Comparison of ENCODE assay signal across 29 cellular contexts in the genomic region with DNA sequence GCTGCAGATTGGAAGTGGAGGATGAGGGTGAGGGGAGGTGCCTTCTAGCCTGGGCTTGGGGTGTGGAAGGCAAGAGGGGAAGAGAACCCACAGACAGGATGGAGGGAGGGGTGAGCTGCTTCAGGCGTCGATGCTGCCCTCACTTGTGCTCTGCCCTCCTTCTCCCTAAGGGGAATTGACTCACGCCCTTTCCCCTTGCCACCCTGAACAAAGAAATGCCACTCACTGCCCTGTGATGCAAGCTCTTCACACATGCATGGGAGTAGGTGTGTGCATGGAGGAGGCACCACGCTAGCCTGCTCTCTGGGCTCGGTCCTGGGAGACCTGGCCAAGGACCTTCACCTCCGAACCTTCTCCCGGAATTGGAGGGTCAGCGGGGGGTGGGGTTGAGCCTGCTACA. TPM values are rescaled to one million over a fixed set of nuclear protein-coding genes. Genes with fewer than 3 reads are reported as not detected.
DNase-seq lines count a peak whose midpoint lies in the region; ATAC-seq and TF ChIP-seq lines count a peak whose summit lies in the region.
"Had no signal": no experiment of that assay in that cellular context is flagged by ENCODE, and none has a peak within 500 bp of the region (broad histone marks: within the 10 kb centered on the region; RNA-seq: fewer than 3 reads in every experiment).

No MANE protein-coding gene starts in this region.

- no peaks in the 10 kb centered on the region for H4K20me1 ChIP-seq in HCT116 (ENCODE audit: insufficient read depth)

- no peaks in the 10 kb centered on the region for H3K9me3 ChIP-seq in HCT116 (ENCODE audit: control insufficient read depth in 1 of 2, insufficient read depth in 1 of 2, low read depth in 1 of 2, low read length in 2 of 2)

- CTCF ChIA-PET in HCT116 (lab: Charles Lee), result interaction anchor here (0.6 to 5.9 kb wide), 3 partner anchors 141 to 155 kb away, joined by 3 to 43 read pairs (median 21); no protein-coding TSS in a partner anchor
- CTCF ChIA-PET in RWPE1 (lab: Yijun Ruan, JAX), result interaction anchor here (3.7 kb wide), 1 partner anchor 155 kb away, joined by 13 read pairs; no protein-coding TSS in a partner anchor

- no peak for TF ChIP-seq RAD21 in HCT116 (IDR thresholded peaks at IDR 0.05; ENCODE audit: low read depth)

- H3K9ac ChIP-seq in HCT116 (ENCODE audit: low read length), result 0 out of 2 replicates have a peak overlapping the region, but pooled peaks have one; percentile 18
- H3K9ac ChIP-seq: parathyroid adenoma had no signal

- H3K4me2 ChIP-seq in HCT116 (ENCODE audit: low read length), result peak overlapping the region; percentile 81
- H3K4me2 ChIP-seq: smooth muscle cell had no signal

- H3K27me3 ChIP-seq in HCT116 (ENCODE audit: insufficient read depth, low read length), result peaks cover 4% of the 10 kb centered on the region; the same call in 1 of the 2 replicates
- H3K27me3 ChIP-seq: brain microvascular endothelial cell had no signal

- no TSS peak for BruUV-seq in HCT116 (replicated peaks; lab: Mats Ljungman, UMichigan)

- no peak for TF ChIP-seq CTCF in HCT116 (IDR thresholded peaks at IDR 0.05 in 2 of 3, conservative IDR thresholded peaks at IDR 0.05 in 1 of 3; ENCODE audit: borderline replicate concordance in 1 of 3, insufficient read depth in 1 of 3, low read depth in 2 of 3, low read length in 2 of 3)
- TF ChIP-seq CTCF in RWPE1 (conservative IDR thresholded peaks at IDR 0.05; ENCODE audit: low read depth), result no peak

- no peaks in the 10 kb centered on the region for H3K9me2 ChIP-seq in HCT116 (ENCODE audit: insufficient read depth)

- intact Hi-C loops in HCT116 (cut with micrococcal nuclease), result loop anchor here (2.0 kb wide), 1 partner anchor 145 kb away; no protein-coding TSS in a partner anchor

- ATAC-seq in HCT116 (no peak), GM21786 (IDR thresholded peaks at IDR 0.05; ENCODE audit: unreplicated experiment) (no peak)
- ATAC-seq: activated CD8-positive, alpha-beta T cell treated with anti-CD3 and anti-CD28 coated beads for 36 hours; right cardiac atrium; stimulated activated naive CD8-positive, alpha-beta T cell treated with anti-CD3 and anti-CD28 coated beads, Interleukin-15, Interleukin-2, amounts not matched to agents 100 U/mL and 50 U/mL, for 24 hours had no signal

- no peaks in the 10 kb centered on the region for H3K36me3 ChIP-seq in HCT116 (ENCODE audit: control insufficient read depth in 1 of 2, insufficient read depth in 2 of 2, low read length in 2 of 2)
- H3K36me3 ChIP-seq: brain microvascular endothelial cell had no signal

- RAD21 ChIA-PET in HCT116 (lab: Charles Lee; ENCODE audit: low non-redundant PET in 1 of 2, low total read pairs in 2 of 2, uncharacterized antibody in 2 of 2, unreplicated experiment in 2 of 2), result no interaction called here

- H3K4me1 ChIP-seq in HCT116 (ENCODE audit: control insufficient read depth in 1 of 2, insufficient read depth in 2 of 2, low read length in 2 of 2), result peaks cover 33 to 45% of the 10 kb centered on the region in 2 experiments
- H3K4me1 ChIP-seq: parathyroid adenoma had no signal

- POLR2A ChIA-PET in HCT116 (lab: Charles Lee), result no interaction called here
- POLR2A ChIA-PET in RWPE1 (lab: Yijun Ruan, JAX; ENCODE audit: low non-redundant PET), result no interaction called here

- H3K27ac ChIP-seq in HCT116 (ENCODE audit: low read depth, low read length) (no peak overlapping the region), RWPE1 (peak overlapping the region; percentile 89)
- H3K27ac ChIP-seq: 22Rv1, brain microvascular endothelial cell, parathyroid adenoma had no signal

- no peaks in the 10 kb centered on the region for H3K79me2 ChIP-seq in HCT116 (ENCODE audit: insufficient read depth, low read length)
- H3K79me2 ChIP-seq: parathyroid adenoma had no signal

- H2AFZ ChIP-seq in HCT116 (ENCODE audit: low read depth, low read length, poor library complexity, severe bottlenecking), result no peak overlapping the region
- H2AFZ ChIP-seq: parathyroid adenoma, PC-9 had no signal

- no peak overlapping the region for H3K4me3 ChIP-seq in HCT116 (replicated peaks in 1 of 2; ENCODE audit: low read depth in 1 of 2, low read length in 2 of 2)
- H3K4me3 ChIP-seq: PC-9, smooth muscle cell had no signal

- DNase-seq in DMS53 (lab: John Stamatoyannopoulos, UW) (peak; percentile 87), DMS53 treated with DMSO at 0.1 percent for 48 hours (lab: John Stamatoyannopoulos, UW; ENCODE audit: unreplicated experiment) (no peak), HCT116 (ENCODE audit: low read depth, low spot score) (no peak), RWPE1 (ENCODE audit: low spot score) (peak; percentile 69), kidney tubule cell (ENCODE audit: low spot score) (peak; percentile 17), SKM-1 treated with dmso at 0.1 percent for 144 hours (lab: John Stamatoyannopoulos, UW; ENCODE audit: unreplicated experiment) (no peak), NCI-H345 (lab: John Stamatoyannopoulos, UW) (no peak)
- DNase-seq: activated CD8-positive, alpha-beta memory T cell treated with anti-CD3 and anti-CD28 coated beads, Interleukin-2, amount 50 U/mL, for 48 hours; activated CD8-positive, alpha-beta T cell treated with anti-CD3 and anti-CD28 coated beads for 36 hours; amygdala; brain microvascular endothelial cell; CD4-positive, CD25-positive, alpha-beta regulatory T cell; hippocampal formation; KG1; mesenchymal stem cell; NCI-H1436; NCI-H2171; NCI-H510A treated with DMSO at 0.1 percent for 48 hours; right cardiac atrium; SIG-M5; stimulated activated naive CD8-positive, alpha-beta T cell treated with anti-CD3 and anti-CD28 coated beads, Interleukin-15, Interleukin-2, amounts not matched to agents 100 U/mL and 50 U/mL, for 24 hours had no signal

- no peak for TF ChIP-seq POLR2A in HCT116 (IDR thresholded peaks at IDR 0.05; ENCODE audit: borderline replicate concordance, extremely low read depth, insufficient read depth, insufficient read length)

TF ChIP-seq in HCT116, 20 proteins besides CTCF, POLR2A, EP300 and RAD21:
- TF ChIP-seq SRF (IDR thresholded peaks at IDR 0.05; ENCODE audit: low read depth) (no peak), CBX3 (IDR thresholded peaks at IDR 0.05; ENCODE audit: low read depth) (no peak), SP1 (IDR thresholded peaks at IDR 0.05; ENCODE audit: low read depth) (no peak), ZNF274 (IDR thresholded peaks at IDR 0.05; ENCODE audit: low read depth, low read length) (no peak), ZFX (IDR thresholded peaks at IDR 0.05) (no peak), ELF1 (IDR thresholded peaks at IDR 0.05; ENCODE audit: borderline replicate concordance, low read depth) (no peak), EGR1 (IDR thresholded peaks at IDR 0.05; ENCODE audit: low read depth) (no peak), SIN3A (IDR thresholded peaks at IDR 0.05; ENCODE audit: low read depth) (no peak), EZH2phosphoT487 (IDR thresholded peaks at IDR 0.05; ENCODE audit: borderline replicate concordance) (no peak), CEBPB (IDR thresholded peaks at IDR 0.05; ENCODE audit: low read depth) (no peak), FOSL1 (IDR thresholded peaks at IDR 0.05; ENCODE audit: low read depth) (no peak), JUND (IDR thresholded peaks at IDR 0.05) (no peak)
- TF ChIP-seq, protein P1, sequence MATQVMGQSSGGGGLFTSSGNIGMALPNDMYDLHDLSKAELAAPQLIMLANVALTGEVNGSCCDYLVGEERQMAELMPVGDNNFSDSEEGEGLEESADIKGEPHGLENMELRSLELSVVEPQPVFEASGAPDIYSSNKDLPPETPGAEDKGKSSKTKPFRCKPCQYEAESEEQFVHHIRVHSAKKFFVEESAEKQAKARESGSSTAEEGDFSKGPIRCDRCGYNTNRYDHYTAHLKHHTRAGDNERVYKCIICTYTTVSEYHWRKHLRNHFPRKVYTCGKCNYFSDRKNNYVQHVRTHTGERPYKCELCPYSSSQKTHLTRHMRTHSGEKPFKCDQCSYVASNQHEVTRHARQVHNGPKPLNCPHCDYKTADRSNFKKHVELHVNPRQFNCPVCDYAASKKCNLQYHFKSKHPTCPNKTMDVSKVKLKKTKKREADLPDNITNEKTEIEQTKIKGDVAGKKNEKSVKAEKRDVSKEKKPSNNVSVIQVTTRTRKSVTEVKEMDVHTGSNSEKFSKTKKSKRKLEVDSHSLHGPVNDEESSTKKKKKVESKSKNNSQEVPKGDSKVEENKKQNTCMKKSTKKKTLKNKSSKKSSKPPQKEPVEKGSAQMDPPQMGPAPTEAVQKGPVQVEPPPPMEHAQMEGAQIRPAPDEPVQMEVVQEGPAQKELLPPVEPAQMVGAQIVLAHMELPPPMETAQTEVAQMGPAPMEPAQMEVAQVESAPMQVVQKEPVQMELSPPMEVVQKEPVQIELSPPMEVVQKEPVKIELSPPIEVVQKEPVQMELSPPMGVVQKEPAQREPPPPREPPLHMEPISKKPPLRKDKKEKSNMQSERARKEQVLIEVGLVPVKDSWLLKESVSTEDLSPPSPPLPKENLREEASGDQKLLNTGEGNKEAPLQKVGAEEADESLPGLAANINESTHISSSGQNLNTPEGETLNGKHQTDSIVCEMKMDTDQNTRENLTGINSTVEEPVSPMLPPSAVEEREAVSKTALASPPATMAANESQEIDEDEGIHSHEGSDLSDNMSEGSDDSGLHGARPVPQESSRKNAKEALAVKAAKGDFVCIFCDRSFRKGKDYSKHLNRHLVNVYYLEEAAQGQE (IDR thresholded peaks at IDR 0.05; ENCODE audit: low read depth), result no peak
- TF ChIP-seq, protein P2, sequence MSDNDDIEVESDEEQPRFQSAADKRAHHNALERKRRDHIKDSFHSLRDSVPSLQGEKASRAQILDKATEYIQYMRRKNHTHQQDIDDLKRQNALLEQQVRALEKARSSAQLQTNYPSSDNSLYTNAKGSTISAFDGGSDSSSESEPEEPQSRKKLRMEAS (IDR thresholded peaks at IDR 0.05), result no peak
- TF ChIP-seq, protein P3, sequence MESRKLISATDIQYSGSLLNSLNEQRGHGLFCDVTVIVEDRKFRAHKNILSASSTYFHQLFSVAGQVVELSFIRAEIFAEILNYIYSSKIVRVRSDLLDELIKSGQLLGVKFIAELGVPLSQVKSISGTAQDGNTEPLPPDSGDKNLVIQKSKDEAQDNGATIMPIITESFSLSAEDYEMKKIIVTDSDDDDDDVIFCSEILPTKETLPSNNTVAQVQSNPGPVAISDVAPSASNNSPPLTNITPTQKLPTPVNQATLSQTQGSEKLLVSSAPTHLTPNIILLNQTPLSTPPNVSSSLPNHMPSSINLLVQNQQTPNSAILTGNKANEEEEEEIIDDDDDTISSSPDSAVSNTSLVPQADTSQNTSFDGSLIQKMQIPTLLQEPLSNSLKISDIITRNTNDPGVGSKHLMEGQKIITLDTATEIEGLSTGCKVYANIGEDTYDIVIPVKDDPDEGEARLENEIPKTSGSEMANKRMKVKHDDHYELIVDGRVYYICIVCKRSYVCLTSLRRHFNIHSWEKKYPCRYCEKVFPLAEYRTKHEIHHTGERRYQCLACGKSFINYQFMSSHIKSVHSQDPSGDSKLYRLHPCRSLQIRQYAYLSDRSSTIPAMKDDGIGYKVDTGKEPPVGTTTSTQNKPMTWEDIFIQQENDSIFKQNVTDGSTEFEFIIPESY (IDR thresholded peaks at IDR 0.05; ENCODE audit: extremely low read depth, insufficient replicate concordance, low read length), result no peak

RNA-seq across cellular contexts. Expression of a gene that starts 35.7 kb away (rescaled TPM):
- not detected for total RNA-seq in HCT116 (2021; ENCODE audit: unreplicated experiment)
- not detected in 2 replicates for polyA plus RNA-seq in HCT116 (2012)
- total RNA-seq: activated CD8-positive, alpha-beta T cell treated with anti-CD3 and anti-CD28 coated beads for 36 hours; activated T-helper 1 cell treated with anti-CD3 and anti-CD28 coated beads, Interleukin-12 subunit alpha, Interleukin-12 subunit beta, Interleukin-2, Interleukin-4 antibody, amounts not matched to agents 30 ng/mL and 10 ng/mL and 1 ng/mL, durations not matched to agents 14 hours and 24 hours and 36 hours; CD4-positive, CD25-positive, alpha-beta regulatory T cell; fibroblast of lung; PC-9; smooth muscle cell; ureter had no signal
- polyA plus RNA-seq: CD4-positive, CD25-positive, alpha-beta regulatory T cell; fibroblast of lung; smooth muscle cell had no signal

Comparison
In these comparisons a context has a peak if more than half of its experiments do, and no peak if none do; other contexts are left out.
1. DNase-seq: peak in DMS53 (single experiment), RWPE1 (single experiment) and kidney tubule cell (single experiment); none in DMS53 treated with DMSO at 0.1 percent for 48 hours (single experiment), HCT116 (single experiment), SKM-1 treated with dmso at 0.1 percent for 144 hours (single experiment) and NCI-H345 (single experiment).